25 cellular contexts compared by ENCODE assay signal in the genomic region with DNA sequence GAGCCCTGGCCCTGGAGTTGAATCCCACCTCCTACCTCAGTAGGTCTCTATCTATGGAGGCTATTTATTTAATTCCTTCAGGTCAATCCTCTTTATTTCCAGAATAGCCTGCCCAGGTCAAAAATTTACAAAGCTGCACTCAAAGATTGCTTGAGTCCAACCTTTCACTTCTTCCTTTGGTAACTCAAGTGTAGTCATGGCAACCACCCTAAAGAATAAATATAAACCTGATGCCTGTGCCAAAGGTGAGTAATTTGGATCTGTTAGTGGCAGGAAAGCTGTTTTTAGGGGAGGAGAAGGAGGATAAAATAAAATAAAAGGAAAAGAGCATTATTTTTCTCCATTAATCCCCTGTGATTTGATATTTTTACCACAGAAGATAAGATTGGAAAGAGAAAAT. TPM values are rescaled to one million over a fixed set of nuclear protein-coding genes. Genes with fewer than 3 reads are reported as not detected.
A peak's percentile ranks its signal among the peaks of the same experiment; 100 is the strongest.
DNase-seq lines count a peak whose midpoint lies in the region; ATAC-seq and TF ChIP-seq lines count a peak whose summit lies in the region.
"Had no signal": no experiment of that assay in that cellular context is flagged by ENCODE, and none has a peak within 500 bp of the region (broad histone marks: within the 10 kb centered on the region; RNA-seq: fewer than 3 reads in every experiment).

No MANE protein-coding gene starts in this region.

- H3K27me3 ChIP-seq in GM23248 (replicated peaks; ENCODE audit: insufficient read depth) (no peaks in the 10 kb centered on the region), breast epithelium (no peaks in the 10 kb centered on the region)
- H3K27me3 ChIP-seq: BLaER1 treated with 17β-estradiol and CSF1 and Interleukin-3, amounts not matched to agents 10 nM and 100 nM; esophagus muscularis mucosa; gastroesophageal sphincter; Peyer's patch had no signal

- H3K36me3 ChIP-seq in GM23248 (ENCODE audit: low read depth), result no peaks in the 10 kb centered on the region
- no peaks in the 10 kb centered on the region for H3K36me3 ChIP-seq in breast epithelium
- H3K36me3 ChIP-seq: esophagus muscularis mucosa, gastroesophageal sphincter, left ventricle myocardium inferior, Peyer's patch had no signal

- H3K9me2 ChIP-seq in GM23248 (ENCODE audit: insufficient read depth), result no peaks in the 10 kb centered on the region

- no peak for ATAC-seq in HG03175 (IDR thresholded peaks at IDR 0.05; ENCODE audit: unreplicated experiment)
- ATAC-seq: gastroesophageal sphincter; natural killer cell treated with Interleukin-12 subunit alpha and Interleukin-12 subunit beta and Interleukin-15 and Interleukin-18, amount 100 ng/mL, for 72 hours had no signal

- intact Hi-C loops in breast epithelium (cut with DNase I; ENCODE audit: low total_unique reads), result loop anchor here (10.0 kb wide), 1 partner anchor 1669 kb away; no protein-coding TSS in a partner anchor

- no peak overlapping the region for H3K4me3 ChIP-seq in GM23248
- H3K4me3 ChIP-seq in breast epithelium, result no peak overlapping the region
- H3K4me3 ChIP-seq: BLaER1 treated with 17β-estradiol and CSF1 and Interleukin-3, amounts not matched to agents 10 nM and 100 nM; esophagus muscularis mucosa; gastroesophageal sphincter; left ventricle myocardium inferior; Peyer's patch had no signal

- no peaks in the 10 kb centered on the region for H3K79me2 ChIP-seq in GM23248 (ENCODE audit: insufficient read depth)

- no peak overlapping the region for H2AFZ ChIP-seq in GM23248

- H3K4me2 ChIP-seq in GM23248 (ENCODE audit: unreplicated experiment), result no peak overlapping the region

- DNase-seq in GM23248, result peak; percentile 13
- peak; percentile 13 for DNase-seq in NCI-H446 treated with DMSO at 0.1 percent for 48 hours (lab: John Stamatoyannopoulos, UW)
- DNase-seq in breast epithelium (ENCODE audit: low spot score in 2 of 2), result no peak
- DNase-seq in left kidney (ENCODE audit: low read depth, low spot score), result peak; percentile 34
- DNase-seq in activated effector memory CD4-positive, alpha-beta T cell treated with anti-CD3 and anti-CD28 coated beads, Interleukin-2, amount 50 U/mL, for 16 hours, result no peak
- DNase-seq in AG08396 (ENCODE audit: low spot score), result no peak
- DNase-seq: activated CD4-positive, alpha-beta memory T cell treated with anti-CD3 and anti-CD28 coated beads, Interleukin-2, amount 10 ng/mL, durations not matched to agents 7 days and 5 days; activated CD4-positive, alpha-beta T cell treated with anti-CD3 and anti-CD28 coated beads for 1 hour; activated CD8-positive, alpha-beta memory T cell treated with anti-CD3 and anti-CD28 coated beads, Interleukin-2, amount 50 U/mL, for 48 hours; activated naive CD4-positive, alpha-beta T cell treated with anti-CD3 and anti-CD28 coated beads, Interleukin-2, amount 50 U/mL, for 16 hours; amygdala; DND-41; HCEC 1CT; hippocampal formation; left ventricle myocardium inferior; midbrain; NCI-H1436; NCI-H524 treated with DMSO at 0.1 percent for 48 hours; Peyer's patch; retina had no signal

- H3K4me1 ChIP-seq in GM23248 (ENCODE audit: insufficient read depth) (no peaks in the 10 kb centered on the region), breast epithelium (no peaks in the 10 kb centered on the region)

- H3K9ac ChIP-seq in GM23248, result no peak overlapping the region
- H3K9ac ChIP-seq: BLaER1 treated with 17β-estradiol and CSF1 and Interleukin-3, amounts not matched to agents 10 nM and 100 nM had no signal

- H3K27ac ChIP-seq in GM23248 (no peak overlapping the region), breast epithelium (peak overlapping the region; percentile 2 to 25)
- H3K27ac ChIP-seq: BLaER1 treated with 17β-estradiol and CSF1 and Interleukin-3, amounts not matched to agents 10 nM and 100 nM; esophagus muscularis mucosa; gastroesophageal sphincter; left ventricle myocardium inferior; Peyer's patch had no signal

- in situ Hi-C loops in GM23248 (cut with MboI), result no loop called here

- no peaks in the 10 kb centered on the region for H3K9me3 ChIP-seq in GM23248 (ENCODE audit: low read depth)
- H3K9me3 ChIP-seq in breast epithelium, result no peaks in the 10 kb centered on the region
- H3K9me3 ChIP-seq: esophagus muscularis mucosa, gastroesophageal sphincter, left ventricle myocardium inferior, Peyer's patch had no signal

- TF ChIP-seq CTCF in breast epithelium (IDR thresholded peaks at IDR 0.05), result no peak

- TF ChIP-seq POLR2A in breast epithelium (IDR thresholded peaks at IDR 0.05), result no peak

- H4K20me1 ChIP-seq in GM23248 (ENCODE audit: insufficient read depth), result no peaks in the 10 kb centered on the region

- no peaks in the 10 kb centered on the region for H3F3A ChIP-seq in GM23248 (ENCODE audit: insufficient read depth)

RNA-seq across cellular contexts. Expression of gene PLXDC2, which starts 29.7 kb away (rescaled TPM):
- 2.3 and 3.5 TPM in 2 replicates for total RNA-seq in GM23248 (2014; rRNA removed; shearing (Covaris generic))
- 0.81 and 0.87 TPM in 2 replicates for polyA plus RNA-seq in GM23248 (2016; fragmentation: Nextera tagmentation; extraction: Ambion mirVana)
- 100 to 1,000 TPM in 2 of 3 donors, 10 to 100 TPM in 1; 63.9 to 125 (median 101) TPM for total RNA-seq in breast epithelium
- total RNA-seq: activated CD4-positive, alpha-beta memory T cell treated with anti-CD3 and anti-CD28 coated beads, Interleukin-2, amount 10 ng/mL, durations not matched to agents 7 days and 5 days had no signal

Comparison
In these comparisons a context has a peak if more than half of its experiments do, and no peak if none do; other contexts are left out.
1. DNase-seq: peak in GM23248 (single experiment), NCI-H446 treated with DMSO at 0.1 percent for 48 hours (single experiment) and left kidney (single experiment); none in breast epithelium (0 of 2), activated effector memory CD4-positive, alpha-beta T cell treated with anti-CD3 and anti-CD28 coated beads, Interleukin-2, amount 50 U/mL, for 16 hours (single experiment) and AG08396 (single experiment).
2. RNA of gene PLXDC2, which starts 29.7 kb away (total RNA-seq): 63.9 to 125 TPM in breast epithelium; 2.3 to 3.5 TPM in GM23248; every median in the first group is over 10 times any median in the second.